ENCODE assay signal across 26 cellular contexts in genomic region chr4:33381806-33382205, GRCh38.
DNase-seq lines count a peak whose midpoint lies in the region; ATAC-seq, FAIRE-seq and TF ChIP-seq lines count a peak whose summit lies in the region.
"Had no signal": no experiment of that assay in that cellular context is flagged by ENCODE, and none has a peak within 500 bp of the region (broad histone marks: within the 10 kb centered on the region; RNA-seq: fewer than 3 reads in every experiment).

No MANE protein-coding gene starts in this region.

- H3K4me1 ChIP-seq in breast epithelium (no peaks in the 10 kb centered on the region), psoas muscle (no peaks in the 10 kb centered on the region)
- H3K4me1 ChIP-seq: right lobe of liver, SJSA1, vagina had no signal

- no peak for ATAC-seq in HG03159 (IDR thresholded peaks at IDR 0.05; ENCODE audit: unreplicated experiment)
- no peak for ATAC-seq in psoas muscle
- ATAC-seq in GM19395 (IDR thresholded peaks at IDR 0.05; ENCODE audit: unreplicated experiment), result no peak
- no peak for ATAC-seq in activated naive CD8-positive, alpha-beta T cell treated with anti-CD3 and anti-CD28 coated beads, Interleukin-2, amount 50 U/mL, for 24 hours
- ATAC-seq: activated T-helper 17 cell treated with anti-CD3 and anti-CD28 coated beads, Interleukin-2, amount 50 U/mL, for 72 hours; effector memory CD8-positive, alpha-beta T cell; GM12878; natural killer cell; right lobe of liver had no signal

- FAIRE-seq in bronchial epithelial cell (lab: Jason Lieb, UNC), result no peak
- FAIRE-seq: GM12878, GM19239, H54 had no signal

- no peak overlapping the region for H3K4me3 Mint-ChIP-seq in MCF 10A (ENCODE audit: unreplicated experiment)
- no peak overlapping the region for H3K4me3 Mint-ChIP-seq in activated naive CD8-positive, alpha-beta T cell treated with anti-CD3 and anti-CD28 coated beads, Interleukin-2, amount 50 U/mL, for 24 hours
- H3K4me3 Mint-ChIP-seq: activated CD4-positive, alpha-beta T cell treated with anti-CD3 and anti-CD28 coated beads, Interleukin-2, amount 10 ng/mL, durations not matched to agents 24 days and 14 days; activated naive CD8-positive, alpha-beta T cell treated with anti-CD3 and anti-CD28 coated beads for 36 hours; activated T-helper 17 cell treated with anti-CD3 and anti-CD28 coated beads, Interleukin-2, amount 50 U/mL, for 72 hours; CD14-positive monocyte; effector memory CD8-positive, alpha-beta T cell; mesothelial cell of epicardium; natural killer cell had no signal

- intact Hi-C loops in MCF 10A (cut with micrococcal nuclease), result no loop called here
- intact Hi-C loops in breast epithelium (cut with DNase I; ENCODE audit: low total_unique reads), result no loop called here
- intact Hi-C loops in psoas muscle (cut with DNase I), result no loop called here

- BruUV-seq in MCF 10A (replicated peaks; lab: Mats Ljungman, UMichigan), result no TSS peak

- CTCF ChIA-PET in MCF 10A (lab: Yijun Ruan, JAX), result interaction anchor here (0.5 kb wide), 1 partner anchor 187 kb away, joined by 3 read pairs; no protein-coding TSS in a partner anchor

- H3K9me3 ChIP-seq in breast epithelium (peaks cover 0 to 9% of the 10 kb centered on the region in 2 donors), psoas muscle (no peaks in the 10 kb centered on the region)
- H3K9me3 ChIP-seq: ovary, right lobe of liver, SJSA1 had no signal

- H3K27ac Mint-ChIP-seq in MCF 10A (ENCODE audit: low read depth, unreplicated experiment), result no peak overlapping the region
- no peak overlapping the region for H3K27ac Mint-ChIP-seq in activated naive CD8-positive, alpha-beta T cell treated with anti-CD3 and anti-CD28 coated beads, Interleukin-2, amount 50 U/mL, for 24 hours
- H3K27ac Mint-ChIP-seq: activated CD4-positive, alpha-beta T cell treated with anti-CD3 and anti-CD28 coated beads, Interleukin-2, amount 10 ng/mL, durations not matched to agents 24 days and 14 days; activated naive CD8-positive, alpha-beta T cell treated with anti-CD3 and anti-CD28 coated beads for 36 hours; activated T-helper 17 cell treated with anti-CD3 and anti-CD28 coated beads, Interleukin-2, amount 50 U/mL, for 72 hours; CD14-positive monocyte; effector memory CD8-positive, alpha-beta T cell; mesothelial cell of epicardium; natural killer cell had no signal

- POLR2A ChIA-PET in MCF 10A (lab: Yijun Ruan, JAX), result interaction anchor here (1.2 to 2.2 kb wide), 2 partner anchors 12 to 30 kb away, joined by 4 to 6 read pairs; no protein-coding TSS in a partner anchor

- H3K27me3 Mint-ChIP-seq in MCF 10A (ENCODE audit: insufficient read depth, unreplicated experiment), result no peaks in the 10 kb centered on the region
- no peaks in the 10 kb centered on the region for H3K27me3 Mint-ChIP-seq in activated naive CD8-positive, alpha-beta T cell treated with anti-CD3 and anti-CD28 coated beads, Interleukin-2, amount 50 U/mL, for 24 hours
- H3K27me3 Mint-ChIP-seq: activated CD4-positive, alpha-beta T cell treated with anti-CD3 and anti-CD28 coated beads, Interleukin-2, amount 10 ng/mL, durations not matched to agents 24 days and 14 days; activated naive CD8-positive, alpha-beta T cell treated with anti-CD3 and anti-CD28 coated beads for 36 hours; activated T-helper 17 cell treated with anti-CD3 and anti-CD28 coated beads, Interleukin-2, amount 50 U/mL, for 72 hours; effector memory CD8-positive, alpha-beta T cell had no signal

- H3K9me3 Mint-ChIP-seq in MCF 10A (ENCODE audit: unreplicated experiment), result peaks cover 7% of the 10 kb centered on the region
- no peaks in the 10 kb centered on the region for H3K9me3 Mint-ChIP-seq in activated naive CD8-positive, alpha-beta T cell treated with anti-CD3 and anti-CD28 coated beads, Interleukin-2, amount 50 U/mL, for 24 hours

- H3K4me1 Mint-ChIP-seq in MCF 10A (ENCODE audit: insufficient read depth, unreplicated experiment), result peaks cover 12% of the 10 kb centered on the region
- no peaks in the 10 kb centered on the region for H3K4me1 Mint-ChIP-seq in activated naive CD8-positive, alpha-beta T cell treated with anti-CD3 and anti-CD28 coated beads, Interleukin-2, amount 50 U/mL, for 24 hours
- H3K4me1 Mint-ChIP-seq: activated CD4-positive, alpha-beta T cell treated with anti-CD3 and anti-CD28 coated beads, Interleukin-2, amount 10 ng/mL, durations not matched to agents 24 days and 14 days; activated naive CD8-positive, alpha-beta T cell treated with anti-CD3 and anti-CD28 coated beads for 36 hours; activated T-helper 17 cell treated with anti-CD3 and anti-CD28 coated beads, Interleukin-2, amount 50 U/mL, for 72 hours; CD14-positive monocyte; mesothelial cell of epicardium; natural killer cell had no signal

- H3K27me3 ChIP-seq in breast epithelium, result no peaks in the 10 kb centered on the region
- H3K27me3 ChIP-seq in bronchial epithelial cell (ENCODE audit: control insufficient read depth, insufficient read depth, low read length), result no peaks in the 10 kb centered on the region
- H3K27me3 ChIP-seq in psoas muscle (ENCODE audit: insufficient read depth in 3 of 3, low read length in 2 of 3), result no peaks in the 10 kb centered on the region
- H3K27me3 ChIP-seq: ovary, right lobe of liver, SJSA1, vagina had no signal

- 72 to 79% (median 77%) methylated on average over 4 of the region's 4 CpGs for WGBS in psoas muscle, 3 donors

- H3K4me3 ChIP-seq in breast epithelium, result no peak overlapping the region
- no peak overlapping the region for H3K4me3 ChIP-seq in bronchial epithelial cell (ENCODE audit: low read depth, low read length)
- no peak overlapping the region for H3K4me3 ChIP-seq in psoas muscle
- H3K4me3 ChIP-seq: GM12878, ovary, PC-9, right lobe of liver, SJSA1, vagina had no signal

- H3K27ac ChIP-seq in breast epithelium (no peak overlapping the region), psoas muscle (no peak overlapping the region)
- H3K27ac ChIP-seq: ovary, PC-9, right lobe of liver, SJSA1, vagina had no signal

- no peaks in the 10 kb centered on the region for H3K36me3 Mint-ChIP-seq in MCF 10A (ENCODE audit: insufficient read depth, unreplicated experiment)
- no peaks in the 10 kb centered on the region for H3K36me3 Mint-ChIP-seq in activated naive CD8-positive, alpha-beta T cell treated with anti-CD3 and anti-CD28 coated beads, Interleukin-2, amount 50 U/mL, for 24 hours (ENCODE audit: low read depth)
- H3K36me3 Mint-ChIP-seq: activated naive CD8-positive, alpha-beta T cell treated with anti-CD3 and anti-CD28 coated beads for 36 hours; CD14-positive monocyte; natural killer cell had no signal

- H3K36me3 ChIP-seq in breast epithelium (no peaks in the 10 kb centered on the region), bronchial epithelial cell (ENCODE audit: control insufficient read depth, insufficient read depth, low read length) (no peaks in the 10 kb centered on the region), psoas muscle (ENCODE audit: insufficient read depth in 1 of 2, low read depth in 1 of 2) (no peaks in the 10 kb centered on the region)
- H3K36me3 ChIP-seq: ovary, right lobe of liver, SJSA1, vagina had no signal

- DNase-seq in MCF 10A (ENCODE audit: unreplicated experiment) (peak; percentile 73), breast epithelium (ENCODE audit: low spot score in 2 of 2) (no peak), NCI-H345 treated with DMSO at 0.1 percent for 48 hours (lab: John Stamatoyannopoulos, UW; ENCODE audit: unreplicated experiment) (peak; percentile 48), bronchial epithelial cell (ENCODE audit: low read depth) (peak; percentile 75), psoas muscle (no peak)
- no peak for DNase-seq in activated naive CD8-positive, alpha-beta T cell treated with anti-CD3 and anti-CD28 coated beads, Interleukin-2, amount 50 U/mL, for 24 hours
- DNase-seq: activated CD4-positive, alpha-beta T cell treated with anti-CD3 and anti-CD28 coated beads, Interleukin-2, amount 10 ng/mL, durations not matched to agents 24 days and 14 days; activated naive CD8-positive, alpha-beta T cell treated with anti-CD3 and anti-CD28 coated beads for 36 hours; effector memory CD8-positive, alpha-beta T cell; Kasumi-1; natural killer cell; NCI-H1417 treated with DMSO at 0.1 percent for 48 hours; NCI-H748 treated with DMSO at 0.1 percent for 48 hours; ovary; PC-9; right lobe of liver had no signal

- TF ChIP-seq POLR2A in breast epithelium (IDR thresholded peaks at IDR 0.05), result no peak

- TF ChIP-seq CTCF in MCF 10A (IDR thresholded peaks at IDR 0.05; ENCODE audit: unreplicated experiment) (no peak), breast epithelium (IDR thresholded peaks at IDR 0.05) (no peak), bronchial epithelial cell (IDR thresholded peaks at IDR 0.05; ENCODE audit: insufficient read depth, low read length, severe bottlenecking) (no peak), psoas muscle (IDR thresholded peaks at IDR 0.05) (no peak)

Comparison
In these comparisons a context has a peak if more than half of its experiments do, and no peak if none do; other contexts are left out.
1. DNase-seq: peak in MCF 10A (single experiment), NCI-H345 treated with DMSO at 0.1 percent for 48 hours (single experiment) and bronchial epithelial cell (single experiment); none in breast epithelium (0 of 2), psoas muscle (0 of 2) and activated naive CD8-positive, alpha-beta T cell treated with anti-CD3 and anti-CD28 coated beads, Interleukin-2, amount 50 U/mL, for 24 hours (single experiment).